Comparison of ENCODE assay signal across 16 cellular contexts in the genomic region with DNA sequence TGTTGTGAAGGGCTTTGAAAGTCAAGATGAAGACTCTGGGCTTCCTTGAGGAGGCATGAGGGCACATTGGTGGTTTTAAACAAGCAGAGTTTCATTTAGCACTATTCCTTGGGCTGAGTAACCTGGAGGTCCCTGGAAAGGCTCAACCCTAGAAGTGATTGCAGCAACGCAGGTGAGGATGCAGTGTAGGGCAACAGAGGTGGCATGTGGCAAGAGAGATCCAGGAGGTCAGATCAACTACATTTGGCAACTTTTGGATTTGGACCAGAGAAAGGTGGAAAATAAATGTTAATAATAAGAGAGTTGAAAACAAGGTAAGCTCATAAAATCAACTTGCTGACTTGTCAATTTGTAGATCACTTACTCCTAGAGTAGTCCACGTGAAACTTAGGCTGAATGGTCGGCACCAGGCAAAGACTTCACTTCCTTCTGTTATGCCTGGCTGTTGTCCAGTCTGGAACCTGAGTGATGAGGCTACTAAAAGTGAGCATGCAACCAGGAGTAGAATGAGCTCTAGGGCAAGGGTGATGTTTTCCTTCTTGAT.
A peak's percentile ranks its signal among the peaks of the same experiment; 100 is the strongest.
DNase-seq lines count a peak whose midpoint lies in the region; ATAC-seq, FAIRE-seq and TF ChIP-seq lines count a peak whose summit lies in the region.
"Had no signal": no experiment of that assay in that cellular context is flagged by ENCODE, and none has a peak within 500 bp of the region (broad histone marks: within the 10 kb centered on the region; RNA-seq: fewer than 3 reads in every experiment).

No MANE protein-coding gene starts in this region.

- H3K9me3 Mint-ChIP-seq in mesothelial cell of epicardium: peaks cover 10% of the 10 kb centered on the region
- no peaks in the 10 kb centered on the region for H3K9me3 Mint-ChIP-seq in activated T-helper 17 cell treated with anti-CD3 and anti-CD28 coated beads, Interleukin-2, amount 50 U/mL, for 72 hours
- H3K9me3 Mint-ChIP-seq: CD8-positive, alpha-beta memory T cell had no signal

- H3K4me1 ChIP-seq in K562 (replicated peaks in 1 of 2; ENCODE audit: control insufficient read depth in 2 of 2, insufficient read depth in 2 of 2, low read length in 2 of 2) (peaks cover 0 to 5% of the 10 kb centered on the region in 2 experiments; a peak in 1 of 5 replicates), trophoblast cell (ENCODE audit: control insufficient read depth in 1 of 2, insufficient read depth in 2 of 2, low read length in 2 of 2) (peaks cover 15 to 26% of the 10 kb centered on the region in 2 experiments)
- H3K4me1 ChIP-seq: Caco-2 had no signal

- FAIRE-seq in K562 (lab: Jason Lieb, UNC): no peak
- FAIRE-seq: A204.1, H54 had no signal

- no peak for TF ChIP-seq POLR2A in K562 (conservative IDR thresholded peaks at IDR 0.05)

- no peaks in the 10 kb centered on the region for H3K36me3 ChIP-seq in K562 (ENCODE audit: control insufficient read depth, insufficient read depth, low read length)
- no peaks in the 10 kb centered on the region for H3K36me3 ChIP-seq in trophoblast cell (ENCODE audit: control insufficient read depth in 1 of 2, insufficient read depth in 2 of 2, low read length in 2 of 2)

- peak overlapping the region; percentile 75 for H2BK12ac ChIP-seq in trophoblast cell (ENCODE audit: low read length)

- no peaks in the 10 kb centered on the region for H3K27me3 Mint-ChIP-seq in mesothelial cell of epicardium (ENCODE audit: low read depth)
- H3K27me3 Mint-ChIP-seq in activated T-helper 17 cell treated with anti-CD3 and anti-CD28 coated beads, Interleukin-2, amount 50 U/mL, for 72 hours: peaks cover 30% of the 10 kb centered on the region

- WGBS in K562 (ENCODE audit: insufficient coverage, low coverage, missing lambda C conversion rate): 2% methylated on average over 3 of the region's 3 CpGs
- WGBS in trophoblast cell (ENCODE audit: extremely low coverage, insufficient coverage, insufficient read length): no CpG with 5 or more reads among the region's 3 CpGs

- ATAC-seq in K562: no peak
- no peak for ATAC-seq in activated T-helper 17 cell treated with anti-CD3 and anti-CD28 coated beads, Interleukin-2, amount 50 U/mL, for 72 hours (replicated peaks)
- ATAC-seq: HCT116 had no signal

- no peak overlapping the region for H4K8ac ChIP-seq in trophoblast cell (ENCODE audit: low read depth, low read length)

- TF ChIP-seq EP300 in K562 (IDR thresholded peaks at IDR 0.05; ENCODE audit: low read length): no peak

- H3K27me3 ChIP-seq in K562 (ENCODE audit: control insufficient read depth in 2 of 2, insufficient read depth in 2 of 2, low read length in 2 of 2): peaks cover 2 to 15% of the 10 kb centered on the region in 2 experiments; a peak in 4 of 5 replicates
- H3K27me3 ChIP-seq in trophoblast cell (ENCODE audit: insufficient read depth, low read length): no peaks in the 10 kb centered on the region

- peak overlapping the region; percentile 31 for H2BK5ac ChIP-seq in trophoblast cell (ENCODE audit: low read depth, low read length, poor library complexity)

- H3K79me1 ChIP-seq in trophoblast cell (ENCODE audit: low read length): peaks cover 28% of the 10 kb centered on the region

- H2AK5ac ChIP-seq in trophoblast cell (ENCODE audit: low read length): peak overlapping the region; percentile 78

- peak overlapping the region; percentile 73 for H4K91ac ChIP-seq in trophoblast cell (ENCODE audit: low read depth, low read length)

- peak overlapping the region; percentile 9 for H3K4ac ChIP-seq in trophoblast cell (ENCODE audit: low read depth, low read length)

- POLR2A ChIA-PET in K562 (lab: Yijun Ruan, JAX): interaction anchor here (1.0 kb wide), 1 partner anchor 28 kb away, joined by 3 read pairs; no protein-coding TSS in a partner anchor

- intact Hi-C loops in K562 (cut with micrococcal nuclease): loop anchor here (10.0 kb wide), 2 partner anchors 349 to 439 kb away; no protein-coding TSS in a partner anchor

- no peak overlapping the region for H3K4me3 Mint-ChIP-seq in mesothelial cell of epicardium
- no peak overlapping the region for H3K4me3 Mint-ChIP-seq in activated T-helper 17 cell treated with anti-CD3 and anti-CD28 coated beads, Interleukin-2, amount 50 U/mL, for 72 hours
- H3K4me3 Mint-ChIP-seq: IgD-negative memory B cell had no signal

- H3K4me1 Mint-ChIP-seq in mesothelial cell of epicardium: peaks cover 33% of the 10 kb centered on the region
- H3K4me1 Mint-ChIP-seq in activated T-helper 17 cell treated with anti-CD3 and anti-CD28 coated beads, Interleukin-2, amount 50 U/mL, for 72 hours: no peaks in the 10 kb centered on the region
- H3K4me1 Mint-ChIP-seq: CD8-positive, alpha-beta memory T cell had no signal

- no peak overlapping the region for H3K14ac ChIP-seq in trophoblast cell (ENCODE audit: low read length)

- no peak overlapping the region for H3K23ac ChIP-seq in trophoblast cell (ENCODE audit: low read length)

- no peak overlapping the region for H3K4me2 ChIP-seq in K562 (ENCODE audit: insufficient read depth, low read length)
- no peak overlapping the region for H3K4me2 ChIP-seq in trophoblast cell (ENCODE audit: low read length)

- H4K12ac ChIP-seq in trophoblast cell (ENCODE audit: low read depth, low read length): no peak overlapping the region

- H2BK120ac ChIP-seq in trophoblast cell (ENCODE audit: insufficient read depth, low read length, poor library complexity): peak overlapping the region; percentile 48

- TF ChIP-seq RAD21 in K562 (CRISPR knock-in tag; conservative IDR thresholded peaks at IDR 0.05 in 1 of 2, IDR thresholded peaks at IDR 0.05 in 1 of 2): no peak

- H3K27ac ChIP-seq in K562 (ENCODE audit: extremely low read depth, low read depth, low read length): no peak overlapping the region
- H3K27ac ChIP-seq in trophoblast cell (ENCODE audit: low read depth, low read length): no peak overlapping the region
- H3K27ac ChIP-seq in substantia nigra (ENCODE audit: low read depth, low read length, poor library complexity, severe bottlenecking): no peak overlapping the region
- H3K27ac ChIP-seq: GM23248 had no signal

- no peaks in the 10 kb centered on the region for H3K36me3 Mint-ChIP-seq in mesothelial cell of epicardium
- H3K36me3 Mint-ChIP-seq in activated T-helper 17 cell treated with anti-CD3 and anti-CD28 coated beads, Interleukin-2, amount 50 U/mL, for 72 hours (ENCODE audit: low read depth): no peaks in the 10 kb centered on the region
- H3K36me3 Mint-ChIP-seq: CD8-positive, alpha-beta memory T cell; IgD-negative memory B cell had no signal

- H3K27ac Mint-ChIP-seq in mesothelial cell of epicardium: peak overlapping the region; percentile 3
- no peak overlapping the region for H3K27ac Mint-ChIP-seq in activated T-helper 17 cell treated with anti-CD3 and anti-CD28 coated beads, Interleukin-2, amount 50 U/mL, for 72 hours
- H3K27ac Mint-ChIP-seq: CD8-positive, alpha-beta memory T cell; IgD-negative memory B cell had no signal

- H3K4me3 ChIP-seq in K562: no peak overlapping the region
- H3K4me3 ChIP-seq in trophoblast cell (ENCODE audit: low read depth, low read length): no peak overlapping the region
- H3K4me3 ChIP-seq: GM23248 had no signal

- 0 out of 2 replicates have a peak, but pooled peaks cover 5% of the 10 kb centered on the region for H4K20me1 ChIP-seq in K562 (replicated peaks; ENCODE audit: control insufficient read depth, insufficient read depth, low read length)

- H2AFZ ChIP-seq in K562 (ENCODE audit: low read depth, low read length) (no peak overlapping the region), trophoblast cell (ENCODE audit: insufficient read depth, low read length, poor library complexity) (no peak overlapping the region)
- H2AFZ ChIP-seq: GM23248 had no signal

- no peaks in the 10 kb centered on the region for H3K79me2 ChIP-seq in K562 (ENCODE audit: control insufficient read depth, insufficient read depth, low read length)
- H3K79me2 ChIP-seq in trophoblast cell (ENCODE audit: control insufficient read depth, insufficient read depth, low read length, poor library complexity): peaks cover 7% of the 10 kb centered on the region

- H3K9me3 ChIP-seq in K562 (replicated peaks; ENCODE audit: control insufficient read depth, insufficient read depth, low read depth, low read length): no peaks in the 10 kb centered on the region
- H3K9me3 ChIP-seq in trophoblast cell (ENCODE audit: insufficient read depth, low read depth, low read length): no peaks in the 10 kb centered on the region
- H3K9me3 ChIP-seq: Caco-2 had no signal

- TF ChIP-seq CTCF in K562 (IDR thresholded peaks at IDR 0.05 in 2 of 3, conservative IDR thresholded peaks at IDR 0.05 in 1 of 3; ENCODE audit: insufficient read depth in 2 of 3, low read depth in 1 of 3, low read length in 3 of 3): no peak
- no peak for TF ChIP-seq CTCF in mesothelial cell of epicardium (IDR thresholded peaks at IDR 0.05; ENCODE audit: unreplicated experiment)

- H3K9ac ChIP-seq in K562 (ENCODE audit: insufficient read depth in 1 of 2, low read depth in 2 of 2, low read length in 2 of 2) (no peak overlapping the region), trophoblast cell (ENCODE audit: low read length) (no peak overlapping the region)
- H3K9ac ChIP-seq: GM23248 had no signal

- H3K9me1 ChIP-seq in K562 (ENCODE audit: control insufficient read depth, insufficient read depth, low read length): no peaks in the 10 kb centered on the region

- in situ Hi-C loops in G401 (cut with HindIII; ENCODE audit: low sequenced_read_pairs): no loop called here
- in situ Hi-C loops in K562 (cut with MboI): no loop called here

- H3K18ac ChIP-seq in trophoblast cell (ENCODE audit: low read length): no peak overlapping the region

- CTCF ChIA-PET in K562 (lab: Yijun Ruan, JAX; ENCODE audit: low intra/inter-chr PET ratio): no interaction called here

- DNase-seq in G401 (ENCODE audit: low spot score): peak; percentile 22
- DNase-seq in K562 (ENCODE audit: extremely low read depth in 1 of 4, low spot score in 3 of 4): no peak
- no peak for DNase-seq in mesothelial cell of epicardium (ENCODE audit: low spot score in 2 of 2, unreplicated experiment in 2 of 2)
- DNase-seq in trophoblast cell: no peak
- DNase-seq in activated effector memory CD4-positive, alpha-beta T cell treated with anti-CD3 and anti-CD28 coated beads, Interleukin-2, amount 50 U/mL, for 16 hours: no peak
- no peak for DNase-seq in DMS153 (lab: John Stamatoyannopoulos, UW)
- DNase-seq in substantia nigra (lab: John Stamatoyannopoulos, UW): no peak
- DNase-seq: Caco-2; CD8-positive, alpha-beta memory T cell; DMS53; GM23248 had no signal

- BruUV-seq in K562 (replicated peaks; lab: Mats Ljungman, UMichigan): no TSS peak

TF ChIP-seq in K562, 482 proteins besides CTCF, POLR2A, EP300 and RAD21:
- TF ChIP-seq PRMT5 (CRISPR knock-in tag; IDR thresholded peaks at IDR 0.05) (no peak), ZNF316 (IDR thresholded peaks at IDR 0.05) (peak; percentile 58), ZFP36 (IDR thresholded peaks at IDR 0.05; ENCODE audit: low read depth, low read length, partially characterized antibody) (no peak), HMG20A (CRISPR knock-in tag; conservative IDR thresholded peaks at IDR 0.05) (no peak), MAFG (tag; conservative IDR thresholded peaks at IDR 0.05) (no peak)
